ENCODE assay signal across 7 cellular contexts in the genomic region with DNA sequence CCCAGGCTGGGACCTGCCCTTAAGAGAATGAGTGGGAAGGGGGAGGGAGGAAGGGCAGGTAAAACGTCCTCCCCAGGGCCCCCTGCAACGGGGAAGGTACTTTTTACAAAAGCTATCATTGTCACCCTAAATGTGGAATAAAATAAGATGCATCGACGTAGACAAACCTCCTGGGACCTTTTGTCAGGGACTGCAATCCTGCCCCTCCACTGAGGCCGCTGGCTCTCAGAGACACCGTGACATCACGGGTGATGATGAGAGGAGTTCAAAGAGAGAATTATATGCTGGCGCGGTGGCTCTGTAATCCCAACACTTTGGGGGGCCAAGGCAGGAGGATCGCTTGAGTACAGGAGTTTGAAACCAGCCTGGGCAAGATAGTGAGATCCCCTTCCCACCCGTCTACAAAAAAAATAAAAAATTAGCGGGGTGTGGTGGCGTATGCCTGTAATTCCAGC. TPM values are rescaled to one million over a fixed set of nuclear protein-coding genes. Genes with fewer than 3 reads are reported as not detected.
DNase-seq lines count a peak whose midpoint lies in the region; ATAC-seq and TF ChIP-seq lines count a peak whose summit lies in the region.

No MANE protein-coding gene starts in this region.

- H3K4me3 ChIP-seq in GM23338 (peak overlapping the region; percentile 84), fibroblast of villous mesenchyme (ENCODE audit: low read depth, low read length) (peak overlapping the region; percentile 70), skeletal muscle satellite cell (ENCODE audit: low read length) (peak overlapping the region; percentile 67)

- H3K9me2 ChIP-seq in GM23338 (ENCODE audit: insufficient read depth) = no peaks in the 10 kb centered on the region

- H3K36me3 ChIP-seq in GM23338 (ENCODE audit: insufficient read depth) (no peaks in the 10 kb centered on the region), skeletal muscle satellite cell (ENCODE audit: insufficient read depth, low read length) (no peaks in the 10 kb centered on the region)

- peak overlapping the region; percentile 82 for H3K4me3 Mint-ChIP-seq in GM23338
- H3K4me3 Mint-ChIP-seq in T-cell = peak overlapping the region; percentile 79 to 87 (median 85)

- peaks cover 19% of the 10 kb centered on the region for H3K4me1 Mint-ChIP-seq in GM23338
- H3K4me1 Mint-ChIP-seq in T-cell = peaks cover 10 to 27% (median 15%) of the 10 kb centered on the region in 3 donors

- H3K27me3 Mint-ChIP-seq in GM23338 (ENCODE audit: insufficient read depth, low read depth, poor library complexity) (peaks cover 20% of the 10 kb centered on the region), T-cell (peaks cover 5 to 12% of the 10 kb centered on the region in 2 donors)

- CTCF ChIA-PET in T-cell (lab: Charles Lee) = no interaction called here

- H3F3A ChIP-seq in GM23338 (replicated peaks; ENCODE audit: low read depth) = peaks cover 20% of the 10 kb centered on the region; the same call in 1 of the 2 replicates

- no peak overlapping the region for H3K27ac ChIP-seq in GM23338 (ENCODE audit: low read depth)

- no peaks in the 10 kb centered on the region for H3K9me3 ChIP-seq in skeletal muscle satellite cell (replicated peaks; ENCODE audit: low read length)

- DNase-seq in GM23338 (ENCODE audit: low spot score) = peak; percentile 25
- DNase-seq in T-cell = peak in 1 of 34 experiments; percentile 15
- DNase-seq in fibroblast of villous mesenchyme (ENCODE audit: low read depth) = no peak
- no peak for DNase-seq in activated effector memory CD4-positive, alpha-beta T cell treated with anti-CD3 and anti-CD28 coated beads, Interleukin-2, amount 50 U/mL, for 16 hours
- DNase-seq in NCI-H2227 (lab: John Stamatoyannopoulos, UW; ENCODE audit: unreplicated experiment) = no peak
- DNase-seq in activated CD4-positive, alpha-beta T cell treated with anti-CD3 and anti-CD28 coated beads for 1 hour = no peak

- H3K36me3 Mint-ChIP-seq in GM23338 (ENCODE audit: low read depth) (0 out of 3 replicates have a peak, but pooled peaks cover 6% of the 10 kb centered on the region), T-cell (no peaks in the 10 kb centered on the region)

- H3K4me1 ChIP-seq in GM23338 (ENCODE audit: insufficient read depth) (peaks cover 29% of the 10 kb centered on the region), skeletal muscle satellite cell (ENCODE audit: control insufficient read depth, insufficient read depth, low read length) (peaks cover 10% of the 10 kb centered on the region)

- H3K9me3 Mint-ChIP-seq in GM23338 (no peaks in the 10 kb centered on the region; the same call in 2 of the 3 replicates), T-cell (no peaks in the 10 kb centered on the region)

- ATAC-seq in GM23338 (no peak), T-cell (replicated peaks in 1 of 4) (no peak)

- no peak overlapping the region; the same call in 1 of the 2 replicates for H3K27ac Mint-ChIP-seq in GM23338
- peak overlapping the region in 1 of 2 donors; percentile 34 for H3K27ac Mint-ChIP-seq in T-cell

- H3K79me2 ChIP-seq in GM23338 (replicated peaks; ENCODE audit: insufficient read depth) = no peaks in the 10 kb centered on the region

- peak overlapping the region; percentile 89; the same call in 1 of the 2 replicates for H2AFZ ChIP-seq in GM23338

- H3K4me2 ChIP-seq in GM23338 = peak overlapping the region; percentile 88
- H3K4me2 ChIP-seq in skeletal muscle satellite cell (ENCODE audit: low read length) = peak overlapping the region; percentile 93

- H3K9ac ChIP-seq in skeletal muscle satellite cell (ENCODE audit: low read depth, low read length) = peak overlapping the region; percentile 26

- H3K27me3 ChIP-seq in GM23338 (ENCODE audit: insufficient read depth) (peaks cover 26% of the 10 kb centered on the region), skeletal muscle satellite cell (ENCODE audit: control insufficient read depth, insufficient read depth, low read length) (peaks cover 40% of the 10 kb centered on the region)

- H4K20me1 ChIP-seq in GM23338 (replicated peaks; ENCODE audit: insufficient read depth) = no peaks in the 10 kb centered on the region; the same call in 1 of the 2 replicates

- TF ChIP-seq CTCF in GM23338 (conservative IDR thresholded peaks at IDR 0.05; ENCODE audit: low read depth in 2 of 2) = no peak
- TF ChIP-seq CTCF in fibroblast of villous mesenchyme (IDR thresholded peaks at IDR 0.05; ENCODE audit: insufficient read depth, low read depth, low read length) = no peak

- POLR2A ChIA-PET in T-cell (lab: Charles Lee) = no interaction called here

TF ChIP-seq in GM23338, 12 proteins besides CTCF, POLR2A, EP300 and RAD21 (continues in another document):
- TF ChIP-seq EZH2 (IDR thresholded peaks at IDR 0.05; ENCODE audit: low read depth, unreplicated experiment) (no peak), STAT1 (IDR thresholded peaks at IDR 0.05; ENCODE audit: unreplicated experiment) (no peak)

RNA-seq across cellular contexts. Expression of gene MYBPC2, which starts 1.8 kb away (rescaled TPM):
- total RNA-seq in GM23338 (2014; rRNA removed; shearing (Covaris generic)) = 3.8 and 4.2 TPM in 2 replicates
- polyA plus RNA-seq in GM23338 (2016; fragmentation: Nextera tagmentation; extraction: Ambion mirVana) = 5.9 and 6.1 TPM in 2 replicates
- total RNA-seq in T-cell = under 1 TPM in 2 of 5 donors, not detected in 3; 0.28 to 0.38 TPM
- total RNA-seq in fibroblast of villous mesenchyme = under 0.01 TPM in 1 of 2 replicates, not detected in the other
- 1.7 TPM in 1 of 2 replicates, not detected in the other for total RNA-seq in skeletal muscle satellite cell (2012; rRNA removed)

RNA-seq across cellular contexts. Expression of gene SPIB, which starts 12.2 kb away (rescaled TPM):
- 16.9 and 17.5 TPM in 2 replicates for total RNA-seq in GM23338 (2014; rRNA removed; shearing (Covaris generic))
- 12.6 and 13.0 TPM in 2 replicates for polyA plus RNA-seq in GM23338 (2016; fragmentation: Nextera tagmentation; extraction: Ambion mirVana)
- 1 to 10 TPM in 4 of 5 donors, under 1 TPM in 1; 0.72 to 9.7 (median 4.1) TPM for total RNA-seq in T-cell
- not detected in 2 replicates for total RNA-seq in fibroblast of villous mesenchyme
- not detected in 2 replicates for total RNA-seq in skeletal muscle satellite cell (2012; rRNA removed)

RNA-seq across cellular contexts. Expression of gene EMC10, which starts 45.4 kb away (rescaled TPM):
- 86.4 and 113 TPM in 2 replicates for total RNA-seq in GM23338 (2014; rRNA removed; shearing (Covaris generic))
- 24.8 and 28.2 TPM in 2 replicates for polyA plus RNA-seq in GM23338 (2016; fragmentation: Nextera tagmentation; extraction: Ambion mirVana)
- total RNA-seq in T-cell = 10 to 100 TPM; 83.7 to 98.1 (median 89.7) TPM
- total RNA-seq in fibroblast of villous mesenchyme = 38.7 and 40.6 TPM in 2 replicates
- 42.8 and 46.9 TPM in 2 replicates for total RNA-seq in skeletal muscle satellite cell (2012; rRNA removed)

RNA-seq across cellular contexts. Expression of gene GARIN5A, which starts 45.7 kb away (rescaled TPM):
- 13.3 and 19.9 TPM in 2 replicates for total RNA-seq in GM23338 (2014; rRNA removed; shearing (Covaris generic))
- 24.2 and 25.0 TPM in 2 replicates for polyA plus RNA-seq in GM23338 (2016; fragmentation: Nextera tagmentation; extraction: Ambion mirVana)
- total RNA-seq in T-cell = 1 to 10 TPM in 1 of 5 donors, under 1 TPM in 3, not detected in 1; 0.60 to 1.2 (median 0.67) TPM
- 0.32 TPM in 1 of 2 replicates, not detected in the other for total RNA-seq in fibroblast of villous mesenchyme
- total RNA-seq in skeletal muscle satellite cell (2012; rRNA removed) = under 0.01 and 0.25 TPM in 2 replicates

RNA-seq across cellular contexts. Expression of gene POLD1, which starts 46.8 kb away (rescaled TPM):
- total RNA-seq in GM23338 (2014; rRNA removed; shearing (Covaris generic)) = 141 and 173 TPM in 2 replicates
- polyA plus RNA-seq in GM23338 (2016; fragmentation: Nextera tagmentation; extraction: Ambion mirVana) = 111 and 113 TPM in 2 replicates
- total RNA-seq in T-cell (10 to 100 TPM; 32.9 to 67.1 (median 54.0) TPM), fibroblast of villous mesenchyme (22.9 and 25.0 TPM in 2 replicates)
- total RNA-seq in skeletal muscle satellite cell (2012; rRNA removed) = 35.5 and 37.6 TPM in 2 replicates
